In genomic region chr2:96344011-96344410, GRCh38 we compare ENCODE assay signal across 8 cellular contexts. TPM values are rescaled to one million over a fixed set of nuclear protein-coding genes. Genes with fewer than 3 reads are reported as not detected.
DNase-seq lines count a peak whose midpoint lies in the region; ATAC-seq and TF ChIP-seq lines count a peak whose summit lies in the region.

No MANE protein-coding gene starts in this region.

- no peak overlapping the region for H2AK5ac ChIP-seq in IMR-90 (ENCODE audit: low read depth, low read length)

- DNase-seq in ELR (ENCODE audit: low read depth) (peak; percentile 27), IMR-90 (peak; percentile 73), dermis blood vessel endothelial cell (no peak), left ventricle myocardium superior (no peak)

- H3K9me3 ChIP-seq in IMR-90 (ENCODE audit: control insufficient read depth, insufficient read depth, low read length): no peaks in the 10 kb centered on the region

- TF ChIP-seq POLR2A in IMR-90 (IDR thresholded peaks at IDR 0.05; ENCODE audit: low read depth, low read length): no peak

- no peaks in the 10 kb centered on the region for H3K27me3 ChIP-seq in IMR-90 (ENCODE audit: control insufficient read depth, insufficient read depth, low read length)

- no peaks in the 10 kb centered on the region for H3K27me3 Mint-ChIP-seq in dendritic cell treated with granulocyte-macrophage colony-stimulating factor and Interleukin-4, amounts not matched to agents 40 ng/mL and 50 ng/mL, for 4 days

- H2BK15ac ChIP-seq in IMR-90 (ENCODE audit: low read depth, low read length): no peak overlapping the region

- H3K79me1 ChIP-seq in IMR-90 (ENCODE audit: low read depth in 1 of 2, low read length in 2 of 2): peaks cover 9 to 55% of the 10 kb centered on the region in 2 experiments

- CTCF ChIA-PET in IMR-90 (lab: Yijun Ruan, JAX): no interaction called here

- no peak overlapping the region for H2BK120ac ChIP-seq in IMR-90 (ENCODE audit: low read depth, low read length)

- H3K27ac ChIP-seq in IMR-90 (ENCODE audit: insufficient read depth, low read length): no peak overlapping the region

- no peak overlapping the region for H3K9ac ChIP-seq in IMR-90 (ENCODE audit: low read depth, low read length)

- no peak for TF ChIP-seq CTCF in IMR-90 (conservative IDR thresholded peaks at IDR 0.05; ENCODE audit: low read depth, low read length)

- peaks cover 62% of the 10 kb centered on the region for H3K36me3 Mint-ChIP-seq in dendritic cell treated with granulocyte-macrophage colony-stimulating factor and Interleukin-4, amounts not matched to agents 40 ng/mL and 50 ng/mL, for 4 days (ENCODE audit: low read depth)

- intact Hi-C loops in IMR-90 (cut with micrococcal nuclease): no loop called here
- intact Hi-C loops in dendritic cell treated with granulocyte-macrophage colony-stimulating factor and Interleukin-4, amounts not matched to agents 40 ng/mL and 50 ng/mL, for 4 days (cut with micrococcal nuclease): loop anchor here (5.0 kb wide), 1 partner anchor 37 kb away; the partner anchor contains the start of gene SNRNP200
- intact Hi-C loops in left ventricle myocardium superior (cut with micrococcal nuclease): no loop called here

- peaks cover 4% of the 10 kb centered on the region for H3K36me3 ChIP-seq in IMR-90 (ENCODE audit: control insufficient read depth, insufficient read depth, low read length)

- dilution Hi-C loops in IMR-90 (cut with HindIII; ENCODE audit: low sequenced_read_pairs, unreplicated experiment): no loop called here

- peak; percentile 91 for ATAC-seq in GM21390 (IDR thresholded peaks at IDR 0.05; ENCODE audit: unreplicated experiment)
- ATAC-seq in IMR-90 (ENCODE audit: low read depth): peak; percentile 50; the same call in 1 of the 2 replicates
- ATAC-seq in SK-N-SH treated with all-trans-retinoic acid at 6 μM for 48 hours: no peak
- ATAC-seq in left ventricle myocardium superior: no peak
- ATAC-seq in HG03139 (IDR thresholded peaks at IDR 0.05; ENCODE audit: unreplicated experiment): no peak

- no peak overlapping the region for H2AK9ac ChIP-seq in IMR-90 (replicated peaks; ENCODE audit: low read depth, low read length, poor library complexity)

- no peak overlapping the region for H2AFZ ChIP-seq in IMR-90 (replicated peaks; ENCODE audit: low read length, poor library complexity)

- no peak overlapping the region for H3K4me3 Mint-ChIP-seq in dendritic cell treated with granulocyte-macrophage colony-stimulating factor and Interleukin-4, amounts not matched to agents 40 ng/mL and 50 ng/mL, for 4 days

- H3K14ac ChIP-seq in IMR-90 (replicated peaks; ENCODE audit: low read depth, low read length): no peak overlapping the region

- H3K18ac ChIP-seq in IMR-90 (ENCODE audit: low read depth, low read length): no peak overlapping the region

- H3K4me1 ChIP-seq in IMR-90 (ENCODE audit: control insufficient read depth, insufficient read depth, low read length): peaks cover 8% of the 10 kb centered on the region

- H3K4me2 ChIP-seq in IMR-90 (ENCODE audit: low read depth, low read length): no peak overlapping the region

- H4K20me1 ChIP-seq in IMR-90 (ENCODE audit: insufficient read depth, low read length): no peaks in the 10 kb centered on the region

- H2BK20ac ChIP-seq in IMR-90 (ENCODE audit: low read depth, low read length): no peak overlapping the region

- H3K56ac ChIP-seq in IMR-90 (ENCODE audit: extremely low read depth, insufficient read depth, low read length): no peak overlapping the region

- H3K23ac ChIP-seq in IMR-90 (ENCODE audit: low read depth, low read length): no peak overlapping the region

- H4K8ac ChIP-seq in IMR-90 (ENCODE audit: low read depth in 2 of 2, low read length in 2 of 2): no peak overlapping the region

- no peak for TF ChIP-seq RAD21 in IMR-90 (IDR thresholded peaks at IDR 0.05; ENCODE audit: low read length)

- peak overlapping the region; percentile 98 for H3K27ac Mint-ChIP-seq in dendritic cell treated with granulocyte-macrophage colony-stimulating factor and Interleukin-4, amounts not matched to agents 40 ng/mL and 50 ng/mL, for 4 days

- no peak overlapping the region for H3K4me3 ChIP-seq in IMR-90 (ENCODE audit: insufficient read depth, low read depth, low read length)

- POLR2A ChIA-PET in IMR-90 (lab: Charles Lee; ENCODE audit: unreplicated experiment): no interaction called here

- BruUV-seq in IMR-90 (replicated peaks; lab: Mats Ljungman, UMichigan): no TSS peak

- in situ Hi-C loops in IMR-90 (cut with MboI; ENCODE audit: low sequenced_read_pairs): no loop called here

- H4K5ac ChIP-seq in IMR-90 (ENCODE audit: low read depth, low read length): no peak overlapping the region

- H3K9me1 ChIP-seq in IMR-90 (ENCODE audit: insufficient read depth, low read length): peaks cover 24% of the 10 kb centered on the region

- H3K4me1 Mint-ChIP-seq in dendritic cell treated with granulocyte-macrophage colony-stimulating factor and Interleukin-4, amounts not matched to agents 40 ng/mL and 50 ng/mL, for 4 days (ENCODE audit: low read depth): peaks cover 76% of the 10 kb centered on the region

- no peak overlapping the region for H4K91ac ChIP-seq in IMR-90 (ENCODE audit: insufficient read depth, low read depth, low read length)

- no peaks in the 10 kb centered on the region for H3K9me3 Mint-ChIP-seq in dendritic cell treated with granulocyte-macrophage colony-stimulating factor and Interleukin-4, amounts not matched to agents 40 ng/mL and 50 ng/mL, for 4 days

- WGBS in IMR-90 (ENCODE audit: extremely low coverage in 2 of 2, insufficient read length in 1 of 2), 2 experiments: no CpG with 5 or more reads among the region's 5 CpGs

- H3K4ac ChIP-seq in IMR-90 (ENCODE audit: low read depth, low read length): no peak overlapping the region

- no peak overlapping the region for H2BK5ac ChIP-seq in IMR-90 (ENCODE audit: low read depth, low read length, poor library complexity, severe bottlenecking)

TF ChIP-seq in IMR-90, 13 proteins besides CTCF, POLR2A, EP300 and RAD21 (continues in another document):
- TF ChIP-seq MAZ (IDR thresholded peaks at IDR 0.05; ENCODE audit: borderline replicate concordance, low read depth, low read length) (no peak), RCOR1 (IDR thresholded peaks at IDR 0.05; ENCODE audit: insufficient replicate concordance, low read length) (no peak), FOS (IDR thresholded peaks at IDR 0.05; ENCODE audit: low read depth, low read length) (no peak), SMC3 (IDR thresholded peaks at IDR 0.05; ENCODE audit: low read depth, low read length) (no peak), CEBPB (IDR thresholded peaks at IDR 0.05; ENCODE audit: low read depth, low read length) (no peak), NFE2L2 (IDR thresholded peaks at IDR 0.05; ENCODE audit: low read depth, low read length) (no peak), BHLHE40 (IDR thresholded peaks at IDR 0.05; ENCODE audit: low read depth, low read length) (no peak; the same call in 1 of the 2 replicates), MAFK (IDR thresholded peaks at IDR 0.05; ENCODE audit: low read depth, low read length) (no peak), MXI1 (IDR thresholded peaks at IDR 0.05; ENCODE audit: borderline replicate concordance, low read depth, low read length) (no peak), RFX5 (IDR thresholded peaks at IDR 0.05; ENCODE audit: low read depth, low read length) (no peak)

TF ChIP-seq in SK-N-SH treated with all-trans-retinoic acid at 6 μM for 48 hours, 23 proteins besides CTCF, POLR2A, EP300 and RAD21 (continues in another document):
- TF ChIP-seq, protein P1, sequence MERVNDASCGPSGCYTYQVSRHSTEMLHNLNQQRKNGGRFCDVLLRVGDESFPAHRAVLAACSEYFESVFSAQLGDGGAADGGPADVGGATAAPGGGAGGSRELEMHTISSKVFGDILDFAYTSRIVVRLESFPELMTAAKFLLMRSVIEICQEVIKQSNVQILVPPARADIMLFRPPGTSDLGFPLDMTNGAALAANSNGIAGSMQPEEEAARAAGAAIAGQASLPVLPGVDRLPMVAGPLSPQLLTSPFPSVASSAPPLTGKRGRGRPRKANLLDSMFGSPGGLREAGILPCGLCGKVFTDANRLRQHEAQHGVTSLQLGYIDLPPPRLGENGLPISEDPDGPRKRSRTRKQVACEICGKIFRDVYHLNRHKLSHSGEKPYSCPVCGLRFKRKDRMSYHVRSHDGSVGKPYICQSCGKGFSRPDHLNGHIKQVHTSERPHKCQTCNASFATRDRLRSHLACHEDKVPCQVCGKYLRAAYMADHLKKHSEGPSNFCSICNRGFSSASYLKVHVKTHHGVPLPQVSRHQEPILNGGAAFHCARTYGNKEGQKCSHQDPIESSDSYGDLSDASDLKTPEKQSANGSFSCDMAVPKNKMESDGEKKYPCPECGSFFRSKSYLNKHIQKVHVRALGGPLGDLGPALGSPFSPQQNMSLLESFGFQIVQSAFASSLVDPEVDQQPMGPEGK (CRISPR knock-in tag; IDR thresholded peaks at IDR 0.05; ENCODE audit: borderline replicate concordance): no peak
- TF ChIP-seq ISL1 (CRISPR knock-in tag; IDR thresholded peaks at IDR 0.05) (no peak), TOX (CRISPR knock-in tag; IDR thresholded peaks at IDR 0.05; ENCODE audit: borderline replicate concordance) (no peak), ESRRG (CRISPR knock-in tag; IDR thresholded peaks at IDR 0.05) (no peak)

RNA-seq across cellular contexts. Expression of gene NCAPH, which starts 8.4 kb away (rescaled TPM):
- total RNA-seq in IMR-90 (2012; rRNA removed) (16.7 and 17.7 TPM in 2 replicates), dermis blood vessel endothelial cell (7.3 and 32.2 TPM in 2 replicates), left ventricle myocardium superior (1.4 TPM)
- 16.5 and 19.4 TPM in 2 replicates for polyA plus RNA-seq in IMR-90 (2012; rRNA removed)
- polyA plus RNA-seq in IMR-90 (2012; cell fraction: cytosol; rRNA removed): 4.6 and 7.8 TPM in 2 replicates
- polyA plus RNA-seq in IMR-90 (2012; cell fraction: nucleus; rRNA removed; ENCODE audit: low replicate concordance): 7.2 and 9.7 TPM in 2 replicates

RNA-seq across cellular contexts. Expression of gene ITPRIPL1, which starts 18.9 kb away (rescaled TPM):
- total RNA-seq in IMR-90 (2012; rRNA removed) (1.1 and 1.4 TPM in 2 replicates), dermis blood vessel endothelial cell (7.0 and 7.7 TPM in 2 replicates), left ventricle myocardium superior (1.3 TPM)
- 0.84 and 0.99 TPM in 2 replicates for polyA plus RNA-seq in IMR-90 (2012; rRNA removed)
- polyA plus RNA-seq in IMR-90 (2012; cell fraction: cytosol; rRNA removed): 0.96 and 1.4 TPM in 2 replicates
- 0.28 and 0.47 TPM in 2 replicates for polyA plus RNA-seq in IMR-90 (2012; cell fraction: nucleus; rRNA removed; ENCODE audit: low replicate concordance)

RNA-seq across cellular contexts. Expression of gene SNRNP200, which starts 38.7 kb away (rescaled TPM):
- total RNA-seq in IMR-90 (2012; rRNA removed): 44.1 and 44.2 TPM in 2 replicates
- polyA plus RNA-seq in IMR-90 (2012; rRNA removed): 108 TPM in 2 replicates
- polyA plus RNA-seq in IMR-90 (2012; cell fraction: cytosol; rRNA removed): 51.0 and 82.3 TPM in 2 replicates
- polyA plus RNA-seq in IMR-90 (2012; cell fraction: nucleus; rRNA removed; ENCODE audit: low replicate concordance): 226 and 252 TPM in 2 replicates
- 56.8 and 113 TPM in 2 replicates for total RNA-seq in dermis blood vessel endothelial cell
- total RNA-seq in left ventricle myocardium superior: 55.3 TPM

Comparison
In these comparisons a context has a peak if more than half of its experiments do, and no peak if none do; other contexts are left out.
1. DNase-seq: peak in ELR (single experiment) and IMR-90 (single experiment); none in dermis blood vessel endothelial cell (single experiment) and left ventricle myocardium superior (single experiment).
2. ATAC-seq: peak in GM21390 (single experiment) and IMR-90 (single experiment); none in SK-N-SH treated with all-trans-retinoic acid at 6 μM for 48 hours (single experiment), left ventricle myocardium superior (single experiment) and HG03139 (single experiment).